Comparison of ENCODE assay signal across 20 cellular contexts in genomic region chr10:66234872-66235271, GRCh38.
DNase-seq lines count a peak whose midpoint lies in the region; ATAC-seq and TF ChIP-seq lines count a peak whose summit lies in the region.
"Had no signal": no experiment of that assay in that cellular context is flagged by ENCODE, and none has a peak within 500 bp of the region (broad histone marks: within the 10 kb centered on the region; RNA-seq: fewer than 3 reads in every experiment).

No MANE protein-coding gene starts in this region.

- no peak for ATAC-seq in gastrocnemius medialis
- ATAC-seq in GM18858 (IDR thresholded peaks at IDR 0.05; ENCODE audit: unreplicated experiment) = no peak
- ATAC-seq: HepG2 had no signal

- H3K9ac ChIP-seq in KMS-11 (no peak overlapping the region), smooth muscle cell (ENCODE audit: low read depth) (no peak overlapping the region)
- H3K9ac ChIP-seq: BLaER1 treated with 17β-estradiol and CSF1 and Interleukin-3, amounts not matched to agents 10 nM and 100 nM had no signal

- H3K4me3 ChIP-seq in KMS-11 (IDR thresholded peaks at IDR 0.05; ENCODE audit: insufficient read depth, low read depth, low read length) = no peak overlapping the region
- H3K4me3 ChIP-seq in WERI-Rb-1 (ENCODE audit: low read depth, low read length) = no peak overlapping the region
- H3K4me3 ChIP-seq in smooth muscle cell = no peak overlapping the region
- H3K4me3 ChIP-seq in gastrocnemius medialis = no peak overlapping the region
- H3K4me3 ChIP-seq: BLaER1 treated with 17β-estradiol and CSF1 and Interleukin-3, amounts not matched to agents 10 nM and 100 nM; MG63 had no signal

- H3F3A ChIP-seq in smooth muscle cell (ENCODE audit: low read depth) = no peaks in the 10 kb centered on the region

- H2AFZ ChIP-seq in KMS-11 (ENCODE audit: low read depth) = 0 out of 2 replicates have a peak overlapping the region, but pooled peaks have one; percentile 6
- peak overlapping the region; percentile 12 for H2AFZ ChIP-seq in smooth muscle cell (ENCODE audit: low read depth)

- in situ Hi-C loops in gastrocnemius medialis (cut with MboI; ENCODE audit: low sequenced_read_pairs in 4 of 4) = no loop called here

- intact Hi-C loops in gastrocnemius medialis (cut with DNase I; ENCODE audit: low total_unique reads) = no loop called here

- no peak for TF ChIP-seq POLR2A in gastrocnemius medialis (IDR thresholded peaks at IDR 0.05)

- H3K9me3 ChIP-seq in WERI-Rb-1 (ENCODE audit: severe bottlenecking) (no peaks in the 10 kb centered on the region), smooth muscle cell (replicated peaks; ENCODE audit: low read depth) (no peaks in the 10 kb centered on the region), gastrocnemius medialis (no peaks in the 10 kb centered on the region)
- H3K9me3 ChIP-seq: MG63 had no signal

- H3K36me3 ChIP-seq in KMS-11 (ENCODE audit: insufficient read depth) (no peaks in the 10 kb centered on the region), WERI-Rb-1 (no peaks in the 10 kb centered on the region), smooth muscle cell (ENCODE audit: low read depth) (no peaks in the 10 kb centered on the region), gastrocnemius medialis (no peaks in the 10 kb centered on the region)
- H3K36me3 ChIP-seq: BLaER1 treated with 17β-estradiol and CSF1 and Interleukin-3, amounts not matched to agents 10 nM and 100 nM; MG63 had no signal

- H3K27me3 ChIP-seq in KMS-11 (ENCODE audit: insufficient read depth, low read depth) (no peaks in the 10 kb centered on the region), WERI-Rb-1 (ENCODE audit: insufficient read depth, low read depth, severe bottlenecking) (peaks cover 4% of the 10 kb centered on the region), smooth muscle cell (ENCODE audit: low read depth) (no peaks in the 10 kb centered on the region), gastrocnemius medialis (no peaks in the 10 kb centered on the region)
- H3K27me3 ChIP-seq: BLaER1 treated with 17β-estradiol and CSF1 and Interleukin-3, amounts not matched to agents 10 nM and 100 nM; MG63 had no signal

- H3K4me1 ChIP-seq in KMS-11 (ENCODE audit: low read depth, poor library complexity, severe bottlenecking) (no peaks in the 10 kb centered on the region), smooth muscle cell (ENCODE audit: low read depth) (no peaks in the 10 kb centered on the region), gastrocnemius medialis (no peaks in the 10 kb centered on the region)
- H3K4me1 ChIP-seq: BLaER1 treated with 17β-estradiol and CSF1 and Interleukin-3, amounts not matched to agents 10 nM and 100 nM had no signal

- H3K4me2 ChIP-seq in KMS-11 = no peak overlapping the region
- H3K4me2 ChIP-seq in smooth muscle cell = no peak overlapping the region
- H3K4me2 ChIP-seq: BLaER1 treated with 17β-estradiol and CSF1 and Interleukin-3, amounts not matched to agents 10 nM and 100 nM had no signal

- no peaks in the 10 kb centered on the region for H4K20me1 ChIP-seq in KMS-11 (ENCODE audit: insufficient read depth)
- no peaks in the 10 kb centered on the region for H4K20me1 ChIP-seq in smooth muscle cell (ENCODE audit: low read depth)
- H4K20me1 ChIP-seq: BLaER1 treated with 17β-estradiol and CSF1 and Interleukin-3, amounts not matched to agents 10 nM and 100 nM had no signal

- TF ChIP-seq CTCF in KMS-11 (conservative IDR thresholded peaks at IDR 0.05; ENCODE audit: low read depth, low read length) (no peak), WERI-Rb-1 (IDR thresholded peaks at IDR 0.05; ENCODE audit: low read depth, low read length) (no peak), smooth muscle cell (IDR thresholded peaks at IDR 0.05; ENCODE audit: borderline replicate concordance, insufficient read depth, poor library complexity, severe bottlenecking) (no peak), gastrocnemius medialis (IDR thresholded peaks at IDR 0.05 in 4 of 5, conservative IDR thresholded peaks at IDR 0.05 in 1 of 5) (no peak)

- WGBS in smooth muscle cell (ENCODE audit: low lambda C conversion rate) = 76% methylated on average over 4 of the region's 4 CpGs

- H3K27ac ChIP-seq in KMS-11 (no peak overlapping the region), WERI-Rb-1 (no peak overlapping the region), smooth muscle cell (ENCODE audit: low read depth) (no peak overlapping the region), gastrocnemius medialis (no peak overlapping the region)
- H3K27ac ChIP-seq: BLaER1 treated with 17β-estradiol and CSF1 and Interleukin-3, amounts not matched to agents 10 nM and 100 nM had no signal

- DNase-seq in NOMO-1 treated with DMSO at 0.1 percent for 48 hours (lab: John Stamatoyannopoulos, UW; ENCODE audit: unreplicated experiment) (peak; percentile 43), NOMO-1 treated with dmso at 0.1 percent for 144 hours (lab: John Stamatoyannopoulos, UW; ENCODE audit: unreplicated experiment) (no peak), WERI-Rb-1 (peak; percentile 61), smooth muscle cell (lab: John Stamatoyannopoulos, UW; ENCODE audit: unreplicated experiment) (no peak), gastrocnemius medialis (no peak), SKM-1 treated with dmso at 0.1 percent for 144 hours (lab: John Stamatoyannopoulos, UW; ENCODE audit: unreplicated experiment) (no peak)
- DNase-seq: CD8-positive, alpha-beta memory T cell; DND-41; GF-D8; KG1; MG63; NCI-H1417; NCI-H187 treated with DMSO at 0.1 percent for 48 hours; NCI-H2171 treated with DMSO at 0.1 percent for 48 hours; NCI-H446 treated with DMSO at 0.1 percent for 48 hours; SHP77 had no signal

- H3K79me2 ChIP-seq in KMS-11 (ENCODE audit: insufficient read depth, low read depth) (no peaks in the 10 kb centered on the region), smooth muscle cell (ENCODE audit: low read depth) (no peaks in the 10 kb centered on the region)

Comparison
In these comparisons a context has a peak if more than half of its experiments do, and no peak if none do; other contexts are left out.
1. DNase-seq: peak in NOMO-1 treated with DMSO at 0.1 percent for 48 hours (single experiment) and WERI-Rb-1 (single experiment); none in NOMO-1 treated with dmso at 0.1 percent for 144 hours (single experiment), smooth muscle cell (single experiment), gastrocnemius medialis (0 of 2) and SKM-1 treated with dmso at 0.1 percent for 144 hours (single experiment).